20 cellular contexts compared by ENCODE assay signal in the genomic region with DNA sequence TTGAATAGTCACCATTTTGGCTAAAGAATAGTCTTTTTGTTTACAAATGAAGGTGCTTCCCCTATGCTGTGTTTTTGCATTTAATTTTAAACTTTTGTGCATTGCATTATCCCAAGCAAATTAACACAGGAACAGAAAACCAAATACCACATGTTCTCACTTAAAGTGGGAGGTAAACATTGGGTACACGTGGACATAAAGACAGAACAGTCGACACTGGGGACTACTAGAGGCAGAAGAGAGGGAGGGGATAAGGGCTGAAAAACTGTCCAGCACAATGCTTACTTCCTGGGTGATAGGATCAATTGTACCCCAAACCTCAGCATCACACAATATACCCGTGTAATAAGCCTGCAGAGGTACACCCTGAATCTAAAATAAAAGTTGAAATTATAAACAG. TPM values are rescaled to one million over a fixed set of nuclear protein-coding genes. Genes with fewer than 3 reads are reported as not detected.
DNase-seq lines count a peak whose midpoint lies in the region; ATAC-seq, FAIRE-seq and TF ChIP-seq lines count a peak whose summit lies in the region.
"Had no signal": no experiment of that assay in that cellular context is flagged by ENCODE, and none has a peak within 500 bp of the region (broad histone marks: within the 10 kb centered on the region; RNA-seq: fewer than 3 reads in every experiment).

No MANE protein-coding gene starts in this region.

- no peaks in the 10 kb centered on the region for H3K9me3 ChIP-seq in CD4-positive, CD25-positive, alpha-beta regulatory T cell (ENCODE audit: control insufficient read depth in 2 of 2, low read length in 2 of 2)
- no peaks in the 10 kb centered on the region for H3K9me3 ChIP-seq in smooth muscle cell (replicated peaks; ENCODE audit: low read depth)
- H3K9me3 ChIP-seq in SJCRH30 (replicated peaks): no peaks in the 10 kb centered on the region

- no peak for TF ChIP-seq POLR2A in GM12891 (IDR thresholded peaks at IDR 0.05; ENCODE audit: low read depth, low read length)

- H3K36me3 Mint-ChIP-seq in CD4-positive, CD25-positive, alpha-beta regulatory T cell: peaks cover 9% of the 10 kb centered on the region

- H3K79me2 ChIP-seq in smooth muscle cell (ENCODE audit: low read depth): peaks cover 98% of the 10 kb centered on the region

- H3K4me1 Mint-ChIP-seq in CD4-positive, CD25-positive, alpha-beta regulatory T cell: peaks cover 59 to 78% (median 71%) of the 10 kb centered on the region in 4 donors

- peak overlapping the region; percentile 35 for H3K4me3 ChIP-seq in CD4-positive, CD25-positive, alpha-beta regulatory T cell (ENCODE audit: low read depth, low read length)
- H3K4me3 ChIP-seq in dorsolateral prefrontal cortex: no peak overlapping the region
- no peak overlapping the region for H3K4me3 ChIP-seq in smooth muscle cell
- H3K4me3 ChIP-seq in SJCRH30: no peak overlapping the region

- peaks cover 0 to 4% (median 0%) of the 10 kb centered on the region in 7 donors for H3K9me3 Mint-ChIP-seq in CD4-positive, CD25-positive, alpha-beta regulatory T cell
- H3K9me3 Mint-ChIP-seq: T-cell had no signal

- peak overlapping the region; percentile 55 for H3K4me2 ChIP-seq in smooth muscle cell
- H3K4me2 ChIP-seq: KMS-11 had no signal

- H2AFZ ChIP-seq in smooth muscle cell (ENCODE audit: low read depth): no peak overlapping the region

- no peaks in the 10 kb centered on the region for H3K27me3 ChIP-seq in CD4-positive, CD25-positive, alpha-beta regulatory T cell (ENCODE audit: control insufficient read depth, insufficient read depth, low read length)
- H3K27me3 ChIP-seq in dorsolateral prefrontal cortex (no peaks in the 10 kb centered on the region), smooth muscle cell (ENCODE audit: low read depth) (no peaks in the 10 kb centered on the region), SJCRH30 (no peaks in the 10 kb centered on the region)

- ATAC-seq in CD4-positive, CD25-positive, alpha-beta regulatory T cell (ENCODE audit: low read depth in 2 of 2): no peak
- no peak for ATAC-seq in HG03457 (IDR thresholded peaks at IDR 0.05; ENCODE audit: unreplicated experiment)
- ATAC-seq: Panc1, T-cell had no signal

- no peak overlapping the region for H3K27ac Mint-ChIP-seq in CD4-positive, CD25-positive, alpha-beta regulatory T cell

- H3K27ac ChIP-seq in CD4-positive, CD25-positive, alpha-beta regulatory T cell (ENCODE audit: insufficient read depth, low read length, poor library complexity, severe bottlenecking): no peak overlapping the region
- H3K27ac ChIP-seq in dorsolateral prefrontal cortex (peak overlapping the region in 30 of 59 donors; percentile 1 to 69 (median 30)), smooth muscle cell (ENCODE audit: low read depth) (peak overlapping the region; percentile 48), SJCRH30 (no peak overlapping the region)
- H3K27ac ChIP-seq: KMS-11 had no signal

- no peak overlapping the region for H3K9ac ChIP-seq in smooth muscle cell (ENCODE audit: low read depth)
- H3K9ac ChIP-seq: KMS-11 had no signal

- H3K4me1 ChIP-seq in CD4-positive, CD25-positive, alpha-beta regulatory T cell (ENCODE audit: control insufficient read depth, insufficient read depth, low read length, poor library complexity, severe bottlenecking): peaks cover 37% of the 10 kb centered on the region
- H3K4me1 ChIP-seq in smooth muscle cell (ENCODE audit: low read depth) (peaks cover 15% of the 10 kb centered on the region), SJCRH30 (no peaks in the 10 kb centered on the region)

- H3K4me3 Mint-ChIP-seq in CD4-positive, CD25-positive, alpha-beta regulatory T cell: peak overlapping the region in 3 of 4 donors; percentile 15 to 26 (median 25)

- H3K36me3 ChIP-seq in CD4-positive, CD25-positive, alpha-beta regulatory T cell (ENCODE audit: control insufficient read depth, insufficient read depth, low read length): no peaks in the 10 kb centered on the region
- H3K36me3 ChIP-seq in smooth muscle cell (ENCODE audit: low read depth): no peaks in the 10 kb centered on the region
- no peaks in the 10 kb centered on the region for H3K36me3 ChIP-seq in SJCRH30

- H3K27me3 Mint-ChIP-seq in CD4-positive, CD25-positive, alpha-beta regulatory T cell: no peaks in the 10 kb centered on the region
- H3K27me3 Mint-ChIP-seq: T-cell had no signal

- intact Hi-C loops in dorsolateral prefrontal cortex (cut with DNase I): no loop called here

- 77% methylated on average over 3 of the region's 3 CpGs for WGBS in smooth muscle cell (ENCODE audit: low lambda C conversion rate)

- TF ChIP-seq CTCF in dorsolateral prefrontal cortex (IDR thresholded peaks at IDR 0.05 in 54 of 56, conservative IDR thresholded peaks at IDR 0.05 in 2 of 56; ENCODE audit: low read depth in 1 of 56, partially characterized antibody in 56 of 56) (no peak), smooth muscle cell (IDR thresholded peaks at IDR 0.05; ENCODE audit: borderline replicate concordance, insufficient read depth, poor library complexity, severe bottlenecking) (no peak)

- no peak for DNase-seq in CD4-positive, CD25-positive, alpha-beta regulatory T cell
- DNase-seq in GM12891 (ENCODE audit: insufficient read length, low spot score) (no peak), dorsolateral prefrontal cortex (no peak), smooth muscle cell (lab: John Stamatoyannopoulos, UW; ENCODE audit: unreplicated experiment) (no peak), NCI-H2107 (lab: John Stamatoyannopoulos, UW) (no peak), SJCRH30 (no peak)
- DNase-seq: EL, H7, NCI-H1105, NCI-H146, NCI-H2029 treated with DMSO at 0.1 percent for 48 hours, NCI-H2171 treated with DMSO at 0.1 percent for 48 hours, NCI-H524 treated with DMSO at 0.1 percent for 48 hours, NCI-H82, SIG-M5, T-cell had no signal

- peak; percentile 58 for FAIRE-seq in GM12891 (lab: Jason Lieb, UNC)
- FAIRE-seq: HTR-8/SVneo had no signal

- H4K20me1 ChIP-seq in smooth muscle cell (ENCODE audit: low read depth): peaks cover 100% of the 10 kb centered on the region

- peaks cover 16% of the 10 kb centered on the region for H3F3A ChIP-seq in smooth muscle cell (ENCODE audit: low read depth)

TF ChIP-seq in GM12891, 5 proteins besides CTCF, POLR2A, EP300 and RAD21:
- TF ChIP-seq SPI1 (IDR thresholded peaks at IDR 0.05; ENCODE audit: low read depth, low read length) (no peak), PAX5 (IDR thresholded peaks at IDR 0.05; ENCODE audit: insufficient read depth, low read length, severe bottlenecking) (no peak), POLR2AphosphoS5 (IDR thresholded peaks at IDR 0.05; ENCODE audit: low read depth, low read length) (no peak)

RNA-seq across cellular contexts. Expression of gene ADD3, which starts 16.0 kb away (rescaled TPM):
- 341 TPM for total RNA-seq in CD4-positive, CD25-positive, alpha-beta regulatory T cell
- polyA plus RNA-seq in CD4-positive, CD25-positive, alpha-beta regulatory T cell: 100 to 1,000 TPM; 368 to 405 (median 380) TPM
- polyA plus RNA-seq in GM12891 (2012; ENCODE audit: low read depth, missing spikeins): 18.9 TPM
- 100 to 1,000 TPM; 171 to 457 (median 267) TPM for total RNA-seq in dorsolateral prefrontal cortex
- 154 and 155 TPM in 2 replicates for total RNA-seq in smooth muscle cell
- 66.3 and 75.0 TPM in 2 replicates for polyA plus RNA-seq in smooth muscle cell
- total RNA-seq in SJCRH30 (2014; rRNA removed; shearing (Covaris generic)): 51.2 and 57.8 TPM in 2 replicates

Comparison
In these comparisons a context has a peak if more than half of its experiments do, and no peak if none do; other contexts are left out.
1. H3K27ac ChIP-seq: peak in dorsolateral prefrontal cortex (30 of 59) and smooth muscle cell (single experiment); none in CD4-positive, CD25-positive, alpha-beta regulatory T cell (single experiment) and SJCRH30 (single experiment).